Comparison of ENCODE assay signal across 24 cellular contexts in the genomic region with DNA sequence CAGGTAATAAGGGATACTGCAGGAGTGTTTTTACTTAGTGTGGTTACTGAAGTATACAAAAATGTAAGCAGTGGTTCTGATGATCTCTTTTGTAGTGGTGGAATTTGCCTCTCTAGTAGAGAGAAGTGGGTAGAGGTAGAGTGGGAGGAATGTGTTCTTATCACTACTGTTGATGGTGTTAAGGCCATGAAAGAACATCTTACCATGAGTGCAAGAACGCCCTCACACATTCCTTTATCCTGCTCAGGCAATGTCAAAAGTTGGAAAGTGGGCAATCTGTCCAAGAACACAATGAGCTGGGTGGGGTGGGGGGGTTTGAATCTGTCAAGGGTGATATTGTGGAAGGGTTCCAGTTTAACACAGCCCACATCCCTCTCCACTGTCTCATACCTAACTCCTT.
DNase-seq lines count a peak whose midpoint lies in the region; ATAC-seq and TF ChIP-seq lines count a peak whose summit lies in the region.
"Had no signal": no experiment of that assay in that cellular context is flagged by ENCODE, and none has a peak within 500 bp of the region (broad histone marks: within the 10 kb centered on the region; RNA-seq: fewer than 3 reads in every experiment).

No MANE protein-coding gene starts in this region.

- no peaks in the 10 kb centered on the region for H3K4me1 ChIP-seq in lower lobe of right lung
- H3K4me1 ChIP-seq in CD8-positive, alpha-beta T cell (ENCODE audit: insufficient read depth, low read length): no peaks in the 10 kb centered on the region
- H3K4me1 ChIP-seq: A549, BE2C had no signal

- intact Hi-C loops in lower lobe of right lung (cut with DNase I): no loop called here
- intact Hi-C loops in CD8-positive, alpha-beta T cell (cut with DNase I, micrococcal nuclease): no loop called here

- H3K36me3 ChIP-seq in lower lobe of right lung: no peaks in the 10 kb centered on the region
- H3K36me3 ChIP-seq in CD8-positive, alpha-beta T cell (ENCODE audit: insufficient read depth, low read length): no peaks in the 10 kb centered on the region
- H3K36me3 ChIP-seq: BE2C; BLaER1 treated with 17β-estradiol and CSF1 and Interleukin-3, amounts not matched to agents 10 nM and 100 nM had no signal

- H3K27ac ChIP-seq in lower lobe of right lung (no peak overlapping the region), caudate nucleus (ENCODE audit: low read depth, low read length) (no peak overlapping the region)
- no peak overlapping the region for H3K27ac ChIP-seq in CD8-positive, alpha-beta T cell (ENCODE audit: low read depth, low read length)
- H3K27ac ChIP-seq: A549; BLaER1 treated with 17β-estradiol and CSF1 and Interleukin-3, amounts not matched to agents 10 nM and 100 nM had no signal

- H3K4me3 ChIP-seq in lower lobe of right lung: no peak overlapping the region
- H3K4me3 ChIP-seq in CD8-positive, alpha-beta T cell (ENCODE audit: low read depth, low read length): no peak overlapping the region
- H3K4me3 ChIP-seq: A549; BLaER1 treated with 17β-estradiol and CSF1 and Interleukin-3, amounts not matched to agents 10 nM and 100 nM; GM23338 had no signal

- DNase-seq in NCI-H226 (peak; percentile 88), astrocyte of the hippocampus (ENCODE audit: low read depth, low spot score) (peak; percentile 13), lower lobe of right lung (no peak), caudate nucleus (lab: John Stamatoyannopoulos, UW) (no peak)
- no peak for DNase-seq in activated naive CD4-positive, alpha-beta T cell (lab: John Stamatoyannopoulos, UW)
- no peak for DNase-seq in CD8-positive, alpha-beta T cell
- DNase-seq: 8988T; ACHN; AML-193; BE2C; Calu3; CD4-positive, alpha-beta T cell; COR-L47; DMS53; DMS79 treated with DMSO at 0.1 percent for 48 hours; GF-D8; H9; HFFc6 had no signal

- no peaks in the 10 kb centered on the region for H3K4me1 Mint-ChIP-seq in CD8-positive, alpha-beta T cell (ENCODE audit: low read depth)

- peaks cover 14% of the 10 kb centered on the region for H3K27me3 Mint-ChIP-seq in CD8-positive, alpha-beta T cell (ENCODE audit: low read depth)

- no peak overlapping the region for H3K27ac Mint-ChIP-seq in CD8-positive, alpha-beta T cell
- H3K27ac Mint-ChIP-seq: CD14-positive monocyte; CD4-positive, alpha-beta T cell; GM23338; H9; HFFc6 had no signal

- H3K27me3 ChIP-seq in lower lobe of right lung (ENCODE audit: low read depth): no peaks in the 10 kb centered on the region
- no peaks in the 10 kb centered on the region for H3K27me3 ChIP-seq in CD8-positive, alpha-beta T cell (ENCODE audit: insufficient read depth, low read length)
- H3K27me3 ChIP-seq: BE2C; BLaER1 treated with 17β-estradiol and CSF1 and Interleukin-3, amounts not matched to agents 10 nM and 100 nM had no signal

- H3K9me3 Mint-ChIP-seq in CD8-positive, alpha-beta T cell: no peaks in the 10 kb centered on the region
- H3K9me3 Mint-ChIP-seq: CD14-positive monocyte; CD4-positive, alpha-beta T cell; GM23338; H9; HFFc6 had no signal

- POLR2A ChIA-PET in CD8-positive, alpha-beta T cell (lab: Charles Lee): no interaction called here

- H3K4me3 Mint-ChIP-seq in CD8-positive, alpha-beta T cell: no peak overlapping the region
- H3K4me3 Mint-ChIP-seq: CD14-positive monocyte; CD4-positive, alpha-beta T cell; GM23338; H9; HFFc6 had no signal

- ATAC-seq in lower lobe of right lung (peak; percentile 88 to 94), GM18511 (IDR thresholded peaks at IDR 0.05; ENCODE audit: unreplicated experiment) (no peak)
- no peak for ATAC-seq in CD8-positive, alpha-beta T cell
- ATAC-seq: A549, GM23338, HCT116 had no signal

- CTCF ChIA-PET in CD8-positive, alpha-beta T cell (lab: Charles Lee): interaction anchor here (1.0 kb wide), 1 partner anchor 14 kb away, joined by 3 read pairs; no protein-coding TSS in a partner anchor

- no peak for TF ChIP-seq CTCF in lower lobe of right lung (IDR thresholded peaks at IDR 0.05)
- no peak for TF ChIP-seq CTCF in CD8-positive, alpha-beta T cell (IDR thresholded peaks at IDR 0.05)

- H3K36me3 Mint-ChIP-seq in CD8-positive, alpha-beta T cell: no peaks in the 10 kb centered on the region
- H3K36me3 Mint-ChIP-seq: CD14-positive monocyte had no signal

- H3K9me3 ChIP-seq in lower lobe of right lung: no peaks in the 10 kb centered on the region
- no peaks in the 10 kb centered on the region for H3K9me3 ChIP-seq in CD8-positive, alpha-beta T cell (ENCODE audit: low read length)
- H3K9me3 ChIP-seq: A549; BE2C; BLaER1 treated with 17β-estradiol and CSF1 and Interleukin-3, amounts not matched to agents 10 nM and 100 nM had no signal

Comparison
In these comparisons a context has a peak if more than half of its experiments do, and no peak if none do; other contexts are left out.
1. DNase-seq: peak in NCI-H226 (single experiment) and astrocyte of the hippocampus (single experiment); none in lower lobe of right lung (single experiment), activated naive CD4-positive, alpha-beta T cell (0 of 4), CD8-positive, alpha-beta T cell (0 of 7) and caudate nucleus (0 of 61).
2. ATAC-seq: peak in lower lobe of right lung (2 of 2); none in CD8-positive, alpha-beta T cell (single experiment) and GM18511 (single experiment).